8 cellular contexts compared by ENCODE assay signal in genomic region chr10:123154943-123155505, GRCh38. TPM values are rescaled to one million over a fixed set of nuclear protein-coding genes. Genes with fewer than 3 reads are reported as not detected.
DNase-seq lines count a peak whose midpoint lies in the region; ATAC-seq and TF ChIP-seq lines count a peak whose summit lies in the region.

No MANE protein-coding gene starts in this region.

- H3K9me3 ChIP-seq in BLaER1 (0 out of 2 replicates have a peak, but pooled peaks cover under 1% of the 10 kb centered on the region), heart right ventricle (no peaks in the 10 kb centered on the region)

- peaks cover 49% of the 10 kb centered on the region for H3K36me3 Mint-ChIP-seq in activated CD4-positive, alpha-beta memory T cell treated with anti-CD3 and anti-CD28 coated beads for 36 hours

- POLR2A ChIA-PET in activated CD4-positive, alpha-beta memory T cell treated with anti-CD3 and anti-CD28 coated beads for 36 hours (lab: Charles Lee), result interaction anchor here (1.4 to 1.9 kb wide), 2 partner anchors 9 to 87 kb away, joined by 6 to 8 read pairs; no protein-coding TSS in a partner anchor

- peaks cover 38% of the 10 kb centered on the region for H3K27me3 ChIP-seq in BLaER1
- peaks cover 17 to 35% (median 35%) of the 10 kb centered on the region in 7 donors for H3K27me3 ChIP-seq in heart right ventricle

- peaks cover 6% of the 10 kb centered on the region for H3K27me3 Mint-ChIP-seq in activated CD4-positive, alpha-beta memory T cell treated with anti-CD3 and anti-CD28 coated beads for 36 hours

- peak overlapping the region; percentile 100 for H3K4me3 Mint-ChIP-seq in activated CD4-positive, alpha-beta memory T cell treated with anti-CD3 and anti-CD28 coated beads for 36 hours

- peak overlapping the region; percentile 100 for H3K27ac Mint-ChIP-seq in activated CD4-positive, alpha-beta memory T cell treated with anti-CD3 and anti-CD28 coated beads for 36 hours

- no peak for DNase-seq in activated CD4-positive, alpha-beta memory T cell treated with anti-CD3 and anti-CD28 coated beads for 36 hours
- DNase-seq in heart right ventricle (no peak), skeletal muscle cell (ENCODE audit: low read depth) (no peak), activated gamma-delta T cell (lab: John Stamatoyannopoulos, UW) (no peak)
- no peak for DNase-seq in central memory CD4-positive, alpha-beta T cell

- CTCF ChIA-PET in activated CD4-positive, alpha-beta memory T cell treated with anti-CD3 and anti-CD28 coated beads for 36 hours (lab: Charles Lee), result interaction anchor here (1.2 kb wide), 1 partner anchor 147 kb away, joined by 5 read pairs; the partner anchor contains the start of gene IKZF5

- peaks cover 77% of the 10 kb centered on the region for H4K20me1 ChIP-seq in BLaER1

- peak overlapping the region; percentile 93 for H3K4me3 ChIP-seq in BLaER1
- peak overlapping the region; percentile 64 to 97 (median 85) for H3K4me3 ChIP-seq in heart right ventricle
- peak overlapping the region; percentile 98 for H3K4me3 ChIP-seq in skeletal muscle cell (ENCODE audit: low read depth, low read length)

- WGBS in heart right ventricle, 2 donors, result 7 to 8% methylated on average over 26 of the region's 26 CpGs

- H3K27ac ChIP-seq in BLaER1 (peak overlapping the region; percentile 98), heart right ventricle (peak overlapping the region in 9 of 10 donors; percentile 81 to 97 (median 90))

- no peaks in the 10 kb centered on the region for H3K9me3 Mint-ChIP-seq in activated CD4-positive, alpha-beta memory T cell treated with anti-CD3 and anti-CD28 coated beads for 36 hours

- peaks cover 48% of the 10 kb centered on the region for H3K36me3 ChIP-seq in BLaER1
- H3K36me3 ChIP-seq in heart right ventricle, result peaks cover 0 to 48% (median 8%) of the 10 kb centered on the region in 9 donors

- ATAC-seq in GM19328 (IDR thresholded peaks at IDR 0.05; ENCODE audit: unreplicated experiment) (peak; percentile 4), HG03354 (IDR thresholded peaks at IDR 0.05; ENCODE audit: poor library complexity, severe bottlenecking, unreplicated experiment) (peak; percentile 19), heart right ventricle (peak in 3 of 8 donors; percentile 2 to 59 (median 25))

- TF ChIP-seq CTCF in heart right ventricle (IDR thresholded peaks at IDR 0.05), result no peak

- H3K4me1 ChIP-seq in BLaER1, result peaks cover 69% of the 10 kb centered on the region
- H3K4me1 ChIP-seq in heart right ventricle, result peaks cover 5 to 74% (median 30%) of the 10 kb centered on the region in 9 donors

- peak overlapping the region; percentile 90 for H3K4me2 ChIP-seq in BLaER1

- H3K9ac ChIP-seq in BLaER1, result peak overlapping the region; percentile 96

- intact Hi-C loops in activated CD4-positive, alpha-beta memory T cell treated with anti-CD3 and anti-CD28 coated beads for 36 hours (cut with micrococcal nuclease), result loop anchor here (1.0 to 10.0 kb wide), 10 partner anchors 20 to 1640 kb away; partner anchors contain the start of genes C10orf88, EEF1AKMT2, FAM24B and HMX3
- intact Hi-C loops in heart right ventricle (cut with DNase I), result loop anchor here in 2 of 10 donors (10.0 kb wide), 2 partner anchors 150 to 170 kb away; partner anchors contain the start of genes ACADSB (in 1 of the 2), IKZF5 (in 1 of the 2) and PSTK (in 1 of the 2)

- H3K4me1 Mint-ChIP-seq in activated CD4-positive, alpha-beta memory T cell treated with anti-CD3 and anti-CD28 coated beads for 36 hours (ENCODE audit: low read depth), result peaks cover 66% of the 10 kb centered on the region

RNA-seq across cellular contexts. Expression of gene BUB3, which starts 0.8 kb away (rescaled TPM):
- total RNA-seq in activated CD4-positive, alpha-beta memory T cell treated with anti-CD3 and anti-CD28 coated beads for 36 hours, result 100 to 1,000 TPM; 259 to 265 TPM
- 10 to 100 TPM; 24.4 to 40.9 (median 30.4) TPM for total RNA-seq in heart right ventricle
- polyA plus RNA-seq in heart right ventricle, result 10 to 100 TPM; 11.4 to 42.0 TPM

RNA-seq across cellular contexts. Expression of gene HMX2, which starts 7.1 kb away (rescaled TPM):
- total RNA-seq in activated CD4-positive, alpha-beta memory T cell treated with anti-CD3 and anti-CD28 coated beads for 36 hours, result under 1 TPM; 0.31 to 0.43 TPM
- total RNA-seq in heart right ventricle, result not detected
- not detected for polyA plus RNA-seq in heart right ventricle

RNA-seq across cellular contexts. Expression of gene HMX3, which starts 19.3 kb away (rescaled TPM):
- under 1 TPM; 0.19 to 0.24 TPM for total RNA-seq in activated CD4-positive, alpha-beta memory T cell treated with anti-CD3 and anti-CD28 coated beads for 36 hours
- not detected for total RNA-seq in heart right ventricle
- not detected for polyA plus RNA-seq in heart right ventricle

Comparison
In these comparisons a context has a peak if more than half of its experiments do, and no peak if none do; other contexts are left out.
1. RNA of gene BUB3, which starts 0.8 kb away (total RNA-seq): 259 to 265 TPM in activated CD4-positive, alpha-beta memory T cell treated with anti-CD3 and anti-CD28 coated beads for 36 hours; 24.4 to 40.9 TPM in heart right ventricle; every median in the first group is over 4 times any median in the second.
2. Peak in every context shown above with its lines, with median percentiles within 50 percentile points of each other: H3K4me3 ChIP-seq.